ENCODE assay signal across 1 cellular context in genomic region chr3:52339612-52340011, GRCh38.
TF ChIP-seq lines count a peak whose summit lies in the region.

No MANE protein-coding gene starts in this region.

TF ChIP-seq in HepG2, 621 proteins besides CTCF, POLR2A, EP300 and RAD21 (continues in another document):
- peak; percentile 96 for TF ChIP-seq ZNF646 (CRISPR knock-in tag; IDR thresholded peaks at IDR 0.05)
- no peak for TF ChIP-seq GATA4 (IDR thresholded peaks at IDR 0.05; ENCODE audit: borderline replicate concordance, low read depth)
- TF ChIP-seq ZNF354B (CRISPR knock-in tag; IDR thresholded peaks at IDR 0.05), result 0 out of 2 replicates have a peak, but pooled peaks have one; percentile 31
- peak in 1 of 2 experiments; percentile 43; a peak in 1 of 4 replicates for TF ChIP-seq KLF16 (CRISPR knock-in tag; IDR thresholded peaks at IDR 0.05)
- TF ChIP-seq NONO (IDR thresholded peaks at IDR 0.05), result no peak
- no peak for TF ChIP-seq NONO (CRISPR knock-in tag; conservative IDR thresholded peaks at IDR 0.05)
- TF ChIP-seq NFIC (IDR thresholded peaks at IDR 0.05; ENCODE audit: low read length), result 0 out of 2 replicates have a peak, but pooled peaks have one; percentile 39
- no peak for TF ChIP-seq DRAP1 (CRISPR knock-in tag; IDR thresholded peaks at IDR 0.05)
- TF ChIP-seq ERF (CRISPR knock-in tag; IDR thresholded peaks at IDR 0.05), result no peak
- TF ChIP-seq ZBTB8A (CRISPR knock-in tag; IDR thresholded peaks at IDR 0.05; ENCODE audit: borderline replicate concordance, low read depth), result no peak
- no peak for TF ChIP-seq PHF8 (CRISPR knock-in tag; IDR thresholded peaks at IDR 0.05)
- peak; percentile 25; the same call in 1 of the 2 replicates for TF ChIP-seq NR2F6 (IDR thresholded peaks at IDR 0.05)
- no peak for TF ChIP-seq NR2F6 (CRISPR knock-in tag; IDR thresholded peaks at IDR 0.05)
- TF ChIP-seq ZBTB25 (CRISPR knock-in tag; IDR thresholded peaks at IDR 0.05), result no peak
- no peak for TF ChIP-seq DDIT3 (CRISPR knock-in tag; IDR thresholded peaks at IDR 0.05)
- TF ChIP-seq ARNTL (CRISPR knock-in tag; IDR thresholded peaks at IDR 0.05), result 0 out of 2 replicates have a peak, but pooled peaks have one; percentile 21
- no peak for TF ChIP-seq ZNF766 (CRISPR knock-in tag; IDR thresholded peaks at IDR 0.05; ENCODE audit: borderline replicate concordance)
- no peak for TF ChIP-seq REXO4 (CRISPR knock-in tag; IDR thresholded peaks at IDR 0.05; ENCODE audit: borderline replicate concordance)
- TF ChIP-seq ZNF281 (CRISPR knock-in tag; IDR thresholded peaks at IDR 0.05; ENCODE audit: borderline replicate concordance), result no peak
- TF ChIP-seq MED13 (CRISPR knock-in tag; IDR thresholded peaks at IDR 0.05), result no peak
- no peak for TF ChIP-seq LBX2 (CRISPR knock-in tag; IDR thresholded peaks at IDR 0.05; ENCODE audit: borderline replicate concordance)
- TF ChIP-seq TRAFD1 (CRISPR knock-in tag; IDR thresholded peaks at IDR 0.05; ENCODE audit: borderline replicate concordance), result no peak
- TF ChIP-seq RARG (CRISPR knock-in tag; IDR thresholded peaks at IDR 0.05; ENCODE audit: low read depth), result no peak
- peak; percentile 63; the same call in 1 of the 2 replicates for TF ChIP-seq ZNF362 (CRISPR knock-in tag; IDR thresholded peaks at IDR 0.05; ENCODE audit: borderline replicate concordance)
- TF ChIP-seq ZNF574 (CRISPR knock-in tag; IDR thresholded peaks at IDR 0.05), result 0 out of 2 replicates have a peak, but pooled peaks have one; percentile 18
- TF ChIP-seq NR2C2 (CRISPR knock-in tag; IDR thresholded peaks at IDR 0.05; ENCODE audit: borderline replicate concordance), result no peak
- 0 out of 2 replicates have a peak, but pooled peaks have one; percentile 15 for TF ChIP-seq HNF1A (IDR thresholded peaks at IDR 0.05; ENCODE audit: low read depth)
- no peak for TF ChIP-seq HNF1A (CRISPR knock-in tag; IDR thresholded peaks at IDR 0.05; ENCODE audit: borderline replicate concordance)
- TF ChIP-seq TBX2 (CRISPR knock-in tag; IDR thresholded peaks at IDR 0.05; ENCODE audit: borderline replicate concordance), result no peak
- TF ChIP-seq ELF3 (CRISPR knock-in tag; IDR thresholded peaks at IDR 0.05), result no peak
- peak; percentile 92 for TF ChIP-seq STAG1 (CRISPR knock-in tag; IDR thresholded peaks at IDR 0.05)
- TF ChIP-seq ZNF232 (CRISPR knock-in tag; IDR thresholded peaks at IDR 0.05; ENCODE audit: borderline replicate concordance), result no peak
- TF ChIP-seq TMF1 (CRISPR knock-in tag; IDR thresholded peaks at IDR 0.05; ENCODE audit: low read depth), result no peak
- no peak for TF ChIP-seq ZNF350 (CRISPR knock-in tag; IDR thresholded peaks at IDR 0.05; ENCODE audit: borderline replicate concordance, low read depth)
